26 cellular contexts compared by ENCODE assay signal in genomic region chr11:126823271-126823670, GRCh38.
"Had no signal": no experiment of that assay in that cellular context is flagged by ENCODE, and none has a peak within 500 bp of the region (broad histone marks: within the 10 kb centered on the region; RNA-seq: fewer than 3 reads in every experiment).

No MANE protein-coding gene starts in this region.

- H3K9me3 Mint-ChIP-seq: nephron; neural progenitor cell; stimulated activated naive CD8-positive, alpha-beta T cell treated with anti-CD3 and anti-CD28 coated beads, Interleukin-15, amount 100 ng/mL, for 72 hours had no signal

- ATAC-seq: left lobe of liver; naive thymus-derived CD4-positive, alpha-beta T cell; sciatic nerve; stimulated activated naive CD8-positive, alpha-beta T cell treated with anti-CD3 and anti-CD28 coated beads, Interleukin-15, amount 100 ng/mL, for 72 hours had no signal

- DNase-seq: dermis blood vessel endothelial cell; effector memory CD4-positive, alpha-beta T cell; erythroblast; head of caudate nucleus; kidney; midbrain; naive thymus-derived CD4-positive, alpha-beta T cell; stimulated activated CD4-positive, alpha-beta T cell treated with anti-CD3 and anti-CD28 coated beads, Interleukin-12 subunit alpha, Interleukin-12 subunit beta, amount 100 ng/mL, for 4 hours; stimulated activated CD4-positive, alpha-beta T cell treated with anti-CD3 and anti-CD28 coated beads, Interleukin-1b, Interleukin-23, amount 100 ng/mL, for 48 hours; stimulated activated CD4-positive, alpha-beta T cell treated with anti-CD3 and anti-CD28 coated beads, Interleukin-4, amount 100 ng/mL, for 1 hour; stimulated activated CD8-positive, alpha-beta memory T cell treated with anti-CD3 and anti-CD28 coated beads, Interleukin-4, amount 100 ng/mL, for 48 hours; stimulated activated naive CD4-positive, alpha-beta T cell; stimulated activated naive CD8-positive, alpha-beta T cell treated with anti-CD3 and anti-CD28 coated beads, Interleukin-15, amount 100 ng/mL, for 72 hours; transverse colon had no signal

- H3K36me3 ChIP-seq: neural progenitor cell, right atrium auricular region, suprapubic skin, transverse colon, vagina had no signal

- H3K4me1 Mint-ChIP-seq: memory B cell; naive thymus-derived CD4-positive, alpha-beta T cell; stimulated activated naive CD8-positive, alpha-beta T cell treated with anti-CD3 and anti-CD28 coated beads, Interleukin-15, amount 100 ng/mL, for 72 hours had no signal

- H3K4me1 ChIP-seq: neural progenitor cell, parathyroid adenoma, suprapubic skin, transverse colon, vagina had no signal

- H3K9ac ChIP-seq: neural progenitor cell, parathyroid adenoma had no signal

- H3K27ac ChIP-seq: coronary artery, neural progenitor cell, parathyroid adenoma, right atrium auricular region, suprapubic skin, transverse colon, vagina had no signal

- H3K4me2 ChIP-seq: neural progenitor cell, smooth muscle cell had no signal

- H3K4me3 Mint-ChIP-seq: memory B cell; naive thymus-derived CD4-positive, alpha-beta T cell; nephron; neural progenitor cell; stimulated activated naive CD8-positive, alpha-beta T cell treated with anti-CD3 and anti-CD28 coated beads, Interleukin-15, amount 100 ng/mL, for 72 hours had no signal

- H3K9me3 ChIP-seq: right atrium auricular region, suprapubic skin, transverse colon, vagina had no signal

- H3K79me2 ChIP-seq: parathyroid adenoma had no signal

- H3K27ac Mint-ChIP-seq: memory B cell; naive thymus-derived CD4-positive, alpha-beta T cell; nephron; neural progenitor cell; stimulated activated naive CD8-positive, alpha-beta T cell treated with anti-CD3 and anti-CD28 coated beads, Interleukin-15, amount 100 ng/mL, for 72 hours had no signal

- H3K36me3 Mint-ChIP-seq: memory B cell; naive thymus-derived CD4-positive, alpha-beta T cell; neural progenitor cell had no signal

- H3K4me3 ChIP-seq: coronary artery, lung, neural progenitor cell, right atrium auricular region, smooth muscle cell, suprapubic skin, transverse colon, vagina had no signal

- H3K27me3 ChIP-seq: neural progenitor cell, right atrium auricular region, suprapubic skin, transverse colon, vagina had no signal
